ENCODE assay signal across 9 cellular contexts in genomic region chr21:42144679-42145568, GRCh38.
DNase-seq lines count a peak whose midpoint lies in the region; ATAC-seq and TF ChIP-seq lines count a peak whose summit lies in the region.
"Had no signal": no experiment of that assay in that cellular context is flagged by ENCODE, and none has a peak within 500 bp of the region (broad histone marks: within the 10 kb centered on the region; RNA-seq: fewer than 3 reads in every experiment).

No MANE protein-coding gene starts in this region.

- intact Hi-C loops in activated CD4-positive, alpha-beta T cell treated with anti-CD3 and anti-CD28 coated beads, Interleukin-2, amount 10 ng/mL, durations not matched to agents 24 days and 14 days (cut with micrococcal nuclease) = loop anchor here (1.0 to 2.0 kb wide), 2 partner anchors 113 to 306 kb away; no protein-coding TSS in a partner anchor

- H3K27ac Mint-ChIP-seq in activated CD4-positive, alpha-beta T cell treated with anti-CD3 and anti-CD28 coated beads, Interleukin-2, amount 10 ng/mL, durations not matched to agents 24 days and 14 days = peak overlapping the region; percentile 7
- peak overlapping the region; percentile 62 to 94 (median 75) for H3K27ac Mint-ChIP-seq in brain
- H3K27ac Mint-ChIP-seq in stimulated activated effector memory CD8-positive, alpha-beta T cell treated with anti-CD3 and anti-CD28 coated beads, Interleukin-12 subunit alpha, Interleukin-12 subunit beta, amount 100 ng/mL, for 72 hours = peak overlapping the region; percentile 26
- H3K27ac Mint-ChIP-seq in activated CD4-positive, alpha-beta memory T cell treated with anti-CD3 and anti-CD28 coated beads, Interleukin-2, amount 10 ng/mL, durations not matched to agents 7 days and 5 days = no peak overlapping the region
- H3K27ac Mint-ChIP-seq: activated CD4-positive, alpha-beta memory T cell treated with anti-CD3 and anti-CD28 coated beads for 36 hours had no signal

- TF ChIP-seq CTCF in brain (conservative IDR thresholded peaks at IDR 0.05) = no peak

- POLR2A ChIA-PET in activated CD4-positive, alpha-beta memory T cell treated with anti-CD3 and anti-CD28 coated beads, Interleukin-2, amount 10 ng/mL, durations not matched to agents 7 days and 5 days (lab: Charles Lee) = interaction anchor here (1.2 to 1.8 kb wide), 3 partner anchors 88 to 259 kb away, joined by 3 to 16 read pairs (median 6); partner anchors contain the start of gene UBASH3A

- no peaks in the 10 kb centered on the region for H3K9me3 Mint-ChIP-seq in activated CD4-positive, alpha-beta T cell treated with anti-CD3 and anti-CD28 coated beads, Interleukin-2, amount 10 ng/mL, durations not matched to agents 24 days and 14 days
- peaks cover 0 to 6% (median 0%) of the 10 kb centered on the region in 5 experiments for H3K9me3 Mint-ChIP-seq in brain
- no peaks in the 10 kb centered on the region for H3K9me3 Mint-ChIP-seq in stimulated activated effector memory CD8-positive, alpha-beta T cell treated with anti-CD3 and anti-CD28 coated beads, Interleukin-12 subunit alpha, Interleukin-12 subunit beta, amount 100 ng/mL, for 72 hours
- no peaks in the 10 kb centered on the region for H3K9me3 Mint-ChIP-seq in activated CD4-positive, alpha-beta memory T cell treated with anti-CD3 and anti-CD28 coated beads, Interleukin-2, amount 10 ng/mL, durations not matched to agents 7 days and 5 days
- H3K9me3 Mint-ChIP-seq: activated CD4-positive, alpha-beta memory T cell treated with anti-CD3 and anti-CD28 coated beads for 36 hours had no signal

- DNase-seq in activated CD4-positive, alpha-beta T cell treated with anti-CD3 and anti-CD28 coated beads, Interleukin-2, amount 10 ng/mL, durations not matched to agents 24 days and 14 days = no peak
- no peak for DNase-seq in activated CD4-positive, alpha-beta T cell treated with anti-CD3 and anti-CD28 coated beads, Interleukin-2, amount 50 U/mL, for 1 hour
- DNase-seq in NCI-H82 (lab: John Stamatoyannopoulos, UW) (peak; percentile 93), GDM1 (lab: John Stamatoyannopoulos, UW) (no peak), retina (no peak)
- DNase-seq in stimulated activated effector memory CD8-positive, alpha-beta T cell treated with anti-CD3 and anti-CD28 coated beads, Interleukin-12 subunit alpha, Interleukin-12 subunit beta, amount 100 ng/mL, for 72 hours (ENCODE audit: low spot score in 2 of 2) = no peak
- no peak for DNase-seq in activated CD4-positive, alpha-beta memory T cell treated with anti-CD3 and anti-CD28 coated beads, Interleukin-2, amount 10 ng/mL, durations not matched to agents 7 days and 5 days

- no peak for ATAC-seq in stimulated activated effector memory CD8-positive, alpha-beta T cell treated with anti-CD3 and anti-CD28 coated beads, Interleukin-12 subunit alpha, Interleukin-12 subunit beta, amount 100 ng/mL, for 72 hours

- H3K36me3 Mint-ChIP-seq in activated CD4-positive, alpha-beta T cell treated with anti-CD3 and anti-CD28 coated beads, Interleukin-2, amount 10 ng/mL, durations not matched to agents 24 days and 14 days (ENCODE audit: low read depth) = no peaks in the 10 kb centered on the region
- no peaks in the 10 kb centered on the region for H3K36me3 Mint-ChIP-seq in brain
- no peaks in the 10 kb centered on the region for H3K36me3 Mint-ChIP-seq in stimulated activated effector memory CD8-positive, alpha-beta T cell treated with anti-CD3 and anti-CD28 coated beads, Interleukin-12 subunit alpha, Interleukin-12 subunit beta, amount 100 ng/mL, for 72 hours
- no peaks in the 10 kb centered on the region for H3K36me3 Mint-ChIP-seq in activated CD4-positive, alpha-beta memory T cell treated with anti-CD3 and anti-CD28 coated beads, Interleukin-2, amount 10 ng/mL, durations not matched to agents 7 days and 5 days (ENCODE audit: low read depth)
- H3K36me3 Mint-ChIP-seq: activated CD4-positive, alpha-beta memory T cell treated with anti-CD3 and anti-CD28 coated beads for 36 hours had no signal

- peaks cover 8% of the 10 kb centered on the region for H3K27me3 Mint-ChIP-seq in activated CD4-positive, alpha-beta T cell treated with anti-CD3 and anti-CD28 coated beads, Interleukin-2, amount 10 ng/mL, durations not matched to agents 24 days and 14 days
- peaks cover 11% of the 10 kb centered on the region for H3K27me3 Mint-ChIP-seq in brain
- H3K27me3 Mint-ChIP-seq in activated CD4-positive, alpha-beta memory T cell treated with anti-CD3 and anti-CD28 coated beads, Interleukin-2, amount 10 ng/mL, durations not matched to agents 7 days and 5 days = peaks cover 6% of the 10 kb centered on the region

- CTCF ChIA-PET in activated CD4-positive, alpha-beta memory T cell treated with anti-CD3 and anti-CD28 coated beads, Interleukin-2, amount 10 ng/mL, durations not matched to agents 7 days and 5 days (lab: Charles Lee) = interaction anchor here (0.7 to 4.9 kb wide), 21 partner anchors 9 to 311 kb away, joined by 3 to 83 read pairs (median 4); partner anchors contain the start of gene ABCG1

- peaks cover 6% of the 10 kb centered on the region for H3K4me1 Mint-ChIP-seq in activated CD4-positive, alpha-beta T cell treated with anti-CD3 and anti-CD28 coated beads, Interleukin-2, amount 10 ng/mL, durations not matched to agents 24 days and 14 days
- H3K4me1 Mint-ChIP-seq in brain = peaks cover 18% of the 10 kb centered on the region
- peaks cover 33% of the 10 kb centered on the region for H3K4me1 Mint-ChIP-seq in stimulated activated effector memory CD8-positive, alpha-beta T cell treated with anti-CD3 and anti-CD28 coated beads, Interleukin-12 subunit alpha, Interleukin-12 subunit beta, amount 100 ng/mL, for 72 hours
- peaks cover 8% of the 10 kb centered on the region for H3K4me1 Mint-ChIP-seq in activated CD4-positive, alpha-beta memory T cell treated with anti-CD3 and anti-CD28 coated beads, Interleukin-2, amount 10 ng/mL, durations not matched to agents 7 days and 5 days

- H3K4me3 Mint-ChIP-seq in activated CD4-positive, alpha-beta T cell treated with anti-CD3 and anti-CD28 coated beads, Interleukin-2, amount 10 ng/mL, durations not matched to agents 24 days and 14 days = no peak overlapping the region
- no peak overlapping the region for H3K4me3 Mint-ChIP-seq in brain
- no peak overlapping the region for H3K4me3 Mint-ChIP-seq in stimulated activated effector memory CD8-positive, alpha-beta T cell treated with anti-CD3 and anti-CD28 coated beads, Interleukin-12 subunit alpha, Interleukin-12 subunit beta, amount 100 ng/mL, for 72 hours
- no peak overlapping the region for H3K4me3 Mint-ChIP-seq in activated CD4-positive, alpha-beta memory T cell treated with anti-CD3 and anti-CD28 coated beads, Interleukin-2, amount 10 ng/mL, durations not matched to agents 7 days and 5 days
- H3K4me3 Mint-ChIP-seq: activated CD4-positive, alpha-beta memory T cell treated with anti-CD3 and anti-CD28 coated beads for 36 hours had no signal
